In genomic region chr2:47339745-47340541, GRCh38 we compare ENCODE assay signal across 10 cellular contexts. TPM values are rescaled to one million over a fixed set of nuclear protein-coding genes. Genes with fewer than 3 reads are reported as not detected.
DNase-seq lines count a peak whose midpoint lies in the region; ATAC-seq and TF ChIP-seq lines count a peak whose summit lies in the region.
"Had no signal": no experiment of that assay in that cellular context is flagged by ENCODE, and none has a peak within 500 bp of the region (broad histone marks: within the 10 kb centered on the region; RNA-seq: fewer than 3 reads in every experiment).

No MANE protein-coding gene starts in this region.

- peak overlapping the region; percentile 22 for H3K4me2 ChIP-seq in hepatocyte

- H2AFZ ChIP-seq in hepatocyte = no peak overlapping the region

- H3K27me3 Mint-ChIP-seq in T-cell = peaks cover 10 to 21% of the 10 kb centered on the region in 2 donors

- WGBS in hepatocyte (ENCODE audit: low lambda C conversion rate, missing lambda C conversion rate) = 52% methylated on average over 8 of the region's 8 CpGs

- no peak overlapping the region for H3K4me3 ChIP-seq in hepatocyte
- H3K4me3 ChIP-seq: dorsolateral prefrontal cortex had no signal

- POLR2A ChIA-PET in T-cell (lab: Charles Lee) = interaction anchor here in 1 of 2 donors (0.6 kb wide), 1 partner anchor 63 kb away, joined by 3 read pairs; no protein-coding TSS in a partner anchor

- peak overlapping the region; percentile 72 for H3K27ac ChIP-seq in hepatocyte
- H3K27ac ChIP-seq: dorsolateral prefrontal cortex had no signal

- CTCF ChIA-PET in T-cell (lab: Charles Lee) = no interaction called here

- no peaks in the 10 kb centered on the region for H3K9me2 ChIP-seq in hepatocyte (replicated peaks; ENCODE audit: insufficient read depth)

- no peaks in the 10 kb centered on the region for H3K9me3 Mint-ChIP-seq in T-cell

- peaks cover 42% of the 10 kb centered on the region for H3K79me2 ChIP-seq in hepatocyte

- H3K4me1 ChIP-seq in hepatocyte (ENCODE audit: insufficient read depth) = peaks cover 18% of the 10 kb centered on the region

- no peak overlapping the region for H3K27ac Mint-ChIP-seq in T-cell

- DNase-seq in stimulated activated CD4-positive, alpha-beta T cell treated with anti-CD3 and anti-CD28 coated beads, Interleukin-15, amount 100 ng/mL, for 24 hours = peak; percentile 23
- no peak for DNase-seq in stimulated activated CD4-positive, alpha-beta T cell treated with anti-CD3 and anti-CD28 coated beads, Interleukin-4, amount 100 ng/mL, for 1 hour
- peak; percentile 35 for DNase-seq in RPMI8226
- peak; percentile 60 for DNase-seq in hepatocyte (ENCODE audit: low spot score)
- no peak for DNase-seq in ecto neural progenitor cell (ENCODE audit: low spot score)
- DNase-seq in T-cell = no peak
- DNase-seq: activated CD4-positive, CD25-positive, alpha-beta regulatory T cell; dorsolateral prefrontal cortex had no signal

- no peaks in the 10 kb centered on the region for H3K9me3 ChIP-seq in hepatocyte (ENCODE audit: low read depth)

- H4K20me1 ChIP-seq in hepatocyte (ENCODE audit: insufficient read depth, poor library complexity, severe bottlenecking) = no peaks in the 10 kb centered on the region

- H3K27me3 ChIP-seq in hepatocyte = no peaks in the 10 kb centered on the region
- H3K27me3 ChIP-seq: dorsolateral prefrontal cortex had no signal

- no peak for TF ChIP-seq CTCF in hepatocyte (IDR thresholded peaks at IDR 0.05; ENCODE audit: poor library complexity)

- no peaks in the 10 kb centered on the region for H3K36me3 Mint-ChIP-seq in T-cell

- no peak overlapping the region for H3K4me3 Mint-ChIP-seq in T-cell

- H3K36me3 ChIP-seq in hepatocyte (replicated peaks; ENCODE audit: insufficient read depth, low read depth) = no peaks in the 10 kb centered on the region

- peaks cover 0 to 11% (median 3%) of the 10 kb centered on the region in 3 donors for H3K4me1 Mint-ChIP-seq in T-cell

- ATAC-seq in HG03521 (IDR thresholded peaks at IDR 0.05; ENCODE audit: unreplicated experiment) (no peak), T-cell (replicated peaks in 1 of 4) (no peak), GM21367 (IDR thresholded peaks at IDR 0.05; ENCODE audit: unreplicated experiment) (no peak)

RNA-seq across cellular contexts. Expression of gene EPCAM, which starts 29.2 kb away (rescaled TPM):
- total RNA-seq in hepatocyte (390 and 442 TPM in 2 replicates), T-cell (1 to 10 TPM in 2 of 5 donors, under 1 TPM in 1, not detected in 2; 0.39 to 1.7 (median 1.6) TPM)
- 521 and 613 TPM in 2 replicates for polyA plus RNA-seq in hepatocyte

Comparison
In these comparisons a context has a peak if more than half of its experiments do, and no peak if none do; other contexts are left out.
1. DNase-seq: peak in stimulated activated CD4-positive, alpha-beta T cell treated with anti-CD3 and anti-CD28 coated beads, Interleukin-15, amount 100 ng/mL, for 24 hours (single experiment), RPMI8226 (single experiment) and hepatocyte (single experiment); none in stimulated activated CD4-positive, alpha-beta T cell treated with anti-CD3 and anti-CD28 coated beads, Interleukin-4, amount 100 ng/mL, for 1 hour (single experiment), ecto neural progenitor cell (single experiment) and T-cell (0 of 34).
2. RNA of gene EPCAM, which starts 29.2 kb away (total RNA-seq): 390 to 442 TPM in hepatocyte; 0.39 to 1.7 TPM in T-cell; every median in the first group is over 100 times any median in the second.